ENCODE assay signal across 16 cellular contexts in genomic region chr4:95360256-95360903, GRCh38.
A peak's percentile ranks its signal among the peaks of the same experiment; 100 is the strongest.
DNase-seq lines count a peak whose midpoint lies in the region; ATAC-seq and TF ChIP-seq lines count a peak whose summit lies in the region.
"Had no signal": no experiment of that assay in that cellular context is flagged by ENCODE, and none has a peak within 500 bp of the region (broad histone marks: within the 10 kb centered on the region; RNA-seq: fewer than 3 reads in every experiment).

No MANE protein-coding gene starts in this region.

- no peaks in the 10 kb centered on the region for H4K20me1 ChIP-seq in SK-N-SH (ENCODE audit: insufficient read depth)
- H4K20me1 ChIP-seq: BLaER1 treated with 17β-estradiol and CSF1 and Interleukin-3, amounts not matched to agents 10 nM and 100 nM had no signal

- no peak for TF ChIP-seq EP300 in SK-N-SH (IDR thresholded peaks at IDR 0.05; ENCODE audit: borderline replicate concordance in 1 of 2, low read depth in 1 of 2, low read length in 1 of 2)

- H3K27me3 ChIP-seq in SK-N-SH (ENCODE audit: insufficient read depth): no peaks in the 10 kb centered on the region
- H3K27me3 ChIP-seq: BLaER1 treated with 17β-estradiol and CSF1 and Interleukin-3, amounts not matched to agents 10 nM and 100 nM had no signal

- H3K4me1 ChIP-seq in SK-N-SH (ENCODE audit: control insufficient read depth in 1 of 2, insufficient read depth in 2 of 2, low read depth in 1 of 2, low read length in 1 of 2): peaks cover 0 to 30% of the 10 kb centered on the region in 2 experiments; a peak in 2 of 4 replicates
- H3K4me1 ChIP-seq: BLaER1 treated with 17β-estradiol and CSF1 and Interleukin-3, amounts not matched to agents 10 nM and 100 nM had no signal

- H3F3A ChIP-seq in SK-N-SH (replicated peaks; ENCODE audit: insufficient read depth): no peaks in the 10 kb centered on the region

- no peak overlapping the region for H3K4me2 ChIP-seq in SK-N-SH
- H3K4me2 ChIP-seq: BLaER1 treated with 17β-estradiol and CSF1 and Interleukin-3, amounts not matched to agents 10 nM and 100 nM; KMS-11 had no signal

- H3K9ac ChIP-seq in SK-N-SH: no peak overlapping the region
- H3K9ac ChIP-seq: BLaER1 treated with 17β-estradiol and CSF1 and Interleukin-3, amounts not matched to agents 10 nM and 100 nM; KMS-11 had no signal

- 91% methylated on average over 3 of the region's 3 CpGs for WGBS in SK-N-SH (ENCODE audit: low lambda C conversion rate)

- H3K4me3 Mint-ChIP-seq in nephron: no peak overlapping the region

- TF ChIP-seq CTCF in SK-N-SH (IDR thresholded peaks at IDR 0.05) (no peak), fibroblast of pulmonary artery (IDR thresholded peaks at IDR 0.05; ENCODE audit: low read length, missing control alignments) (no peak), nephron (IDR thresholded peaks at IDR 0.05; ENCODE audit: unreplicated experiment in 3 of 3) (no peak)

- ATAC-seq in SK-N-SH treated with all-trans-retinoic acid at 6 μM for 48 hours (no peak), HG03439 (IDR thresholded peaks at IDR 0.05; ENCODE audit: unreplicated experiment) (no peak)
- ATAC-seq: Panc1 had no signal

- H3K9me3 ChIP-seq in SK-N-SH: no peaks in the 10 kb centered on the region
- H3K9me3 ChIP-seq: BLaER1 treated with 17β-estradiol and CSF1 and Interleukin-3, amounts not matched to agents 10 nM and 100 nM had no signal

- CTCF ChIA-PET in SK-N-SH (lab: Yijun Ruan, JAX): interaction anchor here (0.6 kb wide), 1 partner anchor 34 kb away, joined by 3 read pairs; no protein-coding TSS in a partner anchor

- POLR2A ChIA-PET in SK-N-SH (lab: Yijun Ruan, JAX): no interaction called here

- no peaks in the 10 kb centered on the region for H3K9me2 ChIP-seq in SK-N-SH

- H3K36me3 ChIP-seq in SK-N-SH (replicated peaks in 1 of 2; ENCODE audit: control insufficient read depth in 1 of 2, insufficient read depth in 2 of 2, low read length in 1 of 2): peaks cover 3 to 8% of the 10 kb centered on the region in 2 experiments
- H3K36me3 ChIP-seq: BLaER1 treated with 17β-estradiol and CSF1 and Interleukin-3, amounts not matched to agents 10 nM and 100 nM had no signal

- no peaks in the 10 kb centered on the region for H3K9me3 Mint-ChIP-seq in nephron

- H2AFZ ChIP-seq in SK-N-SH (ENCODE audit: low read depth): no peak overlapping the region

- no peak for TF ChIP-seq RAD21 in SK-N-SH (IDR thresholded peaks at IDR 0.05; ENCODE audit: low read length)

- no peaks in the 10 kb centered on the region for H3K27me3 Mint-ChIP-seq in nephron (ENCODE audit: low read depth)

- H3K4me3 ChIP-seq in SK-N-SH (ENCODE audit: low read depth in 2 of 2, low read length in 1 of 2) (no peak overlapping the region), fibroblast of pulmonary artery (replicated peaks; ENCODE audit: low read depth, low read length) (no peak overlapping the region)
- H3K4me3 ChIP-seq: BLaER1 treated with 17β-estradiol and CSF1 and Interleukin-3, amounts not matched to agents 10 nM and 100 nM had no signal

- no peaks in the 10 kb centered on the region for H3K79me2 ChIP-seq in SK-N-SH (ENCODE audit: insufficient read depth)

- DNase-seq in SK-N-SH (no peak), fibroblast of pulmonary artery (ENCODE audit: low read depth) (peak; percentile 4), AG08395 (ENCODE audit: low spot score) (no peak), GM03348 (ENCODE audit: low spot score) (no peak)
- no peak for DNase-seq in effector CD4-positive, alpha-beta T cell
- DNase-seq: GOT3, NCI-H1048, NCI-H1436 treated with DMSO at 0.1 percent for 48 hours, NCI-H2081, NCI-H510A treated with DMSO at 0.1 percent for 48 hours had no signal

- H3K36me3 Mint-ChIP-seq in nephron (ENCODE audit: low read depth): peaks cover 11% of the 10 kb centered on the region

- H3K27ac ChIP-seq in SK-N-SH (ENCODE audit: low read depth in 2 of 2, low read length in 1 of 2): no peak overlapping the region; a peak in 1 of 4 replicates
- H3K27ac ChIP-seq: BLaER1 treated with 17β-estradiol and CSF1 and Interleukin-3, amounts not matched to agents 10 nM and 100 nM; KMS-11 had no signal

- peaks cover 45% of the 10 kb centered on the region for H3K4me1 Mint-ChIP-seq in nephron

- H3K27ac Mint-ChIP-seq in nephron: peak overlapping the region; percentile 79 to 94 (median 92)

TF ChIP-seq in SK-N-SH treated with all-trans-retinoic acid at 6 μM for 48 hours, 23 proteins besides CTCF, POLR2A, EP300 and RAD21:
- TF ChIP-seq ZNF70 (CRISPR knock-in tag; IDR thresholded peaks at IDR 0.05): peak; percentile 58; the same call in 1 of the 2 replicates
- no peak for TF ChIP-seq PATZ1 (CRISPR knock-in tag; IDR thresholded peaks at IDR 0.05; ENCODE audit: borderline replicate concordance)
- no peak for TF ChIP-seq POU6F1 (CRISPR knock-in tag; IDR thresholded peaks at IDR 0.05; ENCODE audit: borderline replicate concordance, low read depth)
TF ChIP-seq in SK-N-SH treated with all-trans-retinoic acid at 6 μM for 48 hours: peak in this region for 1.

TF ChIP-seq in SK-N-SH, 30 proteins besides CTCF, POLR2A, EP300 and RAD21:
- TF ChIP-seq MEF2A (IDR thresholded peaks at IDR 0.05; ENCODE audit: borderline replicate concordance, low read depth): no peak
- no peak for TF ChIP-seq GATA2 (CRISPR knock-in tag; IDR thresholded peaks at IDR 0.05)
- TF ChIP-seq REST (IDR thresholded peaks at IDR 0.05; ENCODE audit: low read depth, low read length): no peak
- no peak for TF ChIP-seq NRF1 (IDR thresholded peaks at IDR 0.05; ENCODE audit: low read depth, low read length)
- TF ChIP-seq MAX (IDR thresholded peaks at IDR 0.05; ENCODE audit: low read depth): no peak
- no peak for TF ChIP-seq USF2 (IDR thresholded peaks at IDR 0.05; ENCODE audit: borderline replicate concordance, low read depth, low read length)
- TF ChIP-seq FOSL2 (IDR thresholded peaks at IDR 0.05; ENCODE audit: borderline replicate concordance, low read depth): no peak
- no peak for TF ChIP-seq FOXJ3 (CRISPR knock-in tag; IDR thresholded peaks at IDR 0.05)
- no peak for TF ChIP-seq POLR2AphosphoS5 (IDR thresholded peaks at IDR 0.05; ENCODE audit: low read depth, low read length)
- no peak for TF ChIP-seq JUND (IDR thresholded peaks at IDR 0.05)
- TF ChIP-seq TCF12 (IDR thresholded peaks at IDR 0.05): no peak
- TF ChIP-seq FOXM1 (IDR thresholded peaks at IDR 0.05; ENCODE audit: low read depth): no peak
- TF ChIP-seq PBX3 (IDR thresholded peaks at IDR 0.05): no peak
- no peak for TF ChIP-seq EZH2phosphoT487 (IDR thresholded peaks at IDR 0.05; ENCODE audit: borderline replicate concordance, low read depth)
- TF ChIP-seq NFIC (IDR thresholded peaks at IDR 0.05; ENCODE audit: borderline replicate concordance): no peak
- TF ChIP-seq ELF1 (IDR thresholded peaks at IDR 0.05): no peak
- no peak for TF ChIP-seq RFX5 (IDR thresholded peaks at IDR 0.05; ENCODE audit: low read length)
